In the genomic region with DNA sequence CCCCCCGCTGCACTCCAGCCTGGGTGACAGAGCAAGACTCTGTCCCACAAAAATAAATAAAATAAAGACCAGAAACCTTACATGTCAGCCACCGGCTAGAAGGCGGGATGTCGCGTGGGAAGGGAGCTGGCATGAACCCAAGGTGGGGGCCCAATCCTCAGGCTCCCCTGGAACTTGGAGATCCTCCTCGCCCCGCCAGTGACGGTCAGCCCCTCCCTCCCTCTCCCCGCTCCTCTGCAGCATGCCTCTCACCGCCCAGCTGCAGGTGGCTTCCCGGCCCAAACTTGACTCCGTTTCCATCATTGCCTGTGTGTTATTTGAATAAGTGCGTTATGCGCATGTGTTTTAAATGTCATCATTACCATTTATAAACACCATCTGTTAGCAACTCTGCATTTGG, we compare ENCODE assay signal across 12 cellular contexts. TPM values are rescaled to one million over a fixed set of nuclear protein-coding genes. Genes with fewer than 3 reads are reported as not detected.
"Had no signal": no experiment of that assay in that cellular context is flagged by ENCODE, and none has a peak within 500 bp of the region (broad histone marks: within the 10 kb centered on the region; RNA-seq: fewer than 3 reads in every experiment).

No MANE protein-coding gene starts in this region.

RNA-seq across cellular contexts. Expression of a gene that starts 7.3 kb away (rescaled TPM):
- total RNA-seq: hepatocyte, kidney epithelial cell, left cardiac atrium, left colon, left ventricle myocardium inferior, left ventricle myocardium superior, mesenteric fat pad, mucosa of descending colon had no signal
- polyA plus RNA-seq: hepatocyte; immature natural killer cell; keratinocyte; mammary epithelial cell; naive thymus-derived CD4-positive, alpha-beta T cell had no signal
